In the genomic region with DNA sequence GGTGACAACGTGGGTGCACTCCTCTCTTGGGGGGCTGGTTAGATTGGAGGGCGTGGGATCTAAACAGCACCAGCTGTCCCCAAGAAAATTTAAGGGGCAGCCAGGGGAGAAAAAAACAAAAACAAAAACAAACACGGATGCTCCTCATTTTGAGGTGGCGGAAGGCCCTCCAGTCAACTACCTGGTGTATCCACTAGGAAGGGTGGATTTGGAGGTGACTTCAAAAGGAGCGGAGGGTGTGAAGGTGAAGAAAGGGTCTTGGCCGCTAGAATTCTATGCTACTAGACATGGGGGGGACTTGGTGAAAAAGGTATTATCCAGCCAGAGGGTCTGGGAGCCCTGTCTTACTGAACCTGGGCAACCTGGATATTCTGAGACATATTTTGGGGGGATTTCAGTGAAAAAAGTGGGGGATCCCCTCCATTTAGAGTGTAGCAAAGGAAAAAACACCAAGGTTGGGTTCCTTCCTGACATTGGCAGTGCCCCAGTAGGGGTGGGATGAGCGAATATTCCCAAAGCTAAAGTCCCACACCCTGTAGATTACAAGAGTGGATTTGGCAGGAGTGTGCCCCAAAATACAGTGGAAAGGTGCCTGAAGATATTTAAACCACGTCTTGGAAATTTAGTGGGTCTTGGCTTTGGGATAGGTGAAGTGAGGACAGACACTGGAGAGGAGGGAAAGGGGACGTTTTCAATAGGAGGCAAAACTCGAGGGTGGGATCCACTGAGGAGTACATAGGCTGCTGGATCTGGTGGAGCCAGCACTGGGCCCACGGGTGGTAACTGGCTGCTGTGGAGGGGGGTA, we compare ENCODE assay signal across 11 cellular contexts. TPM values are rescaled to one million over a fixed set of nuclear protein-coding genes. Genes with fewer than 3 reads are reported as not detected.
DNase-seq lines count a peak whose midpoint lies in the region; ATAC-seq, FAIRE-seq and TF ChIP-seq lines count a peak whose summit lies in the region.
"Had no signal": no experiment of that assay in that cellular context is flagged by ENCODE, and none has a peak within 500 bp of the region (broad histone marks: within the 10 kb centered on the region; RNA-seq: fewer than 3 reads in every experiment).

No MANE protein-coding gene starts in this region.

- 59% methylated on average over 11 of the region's 11 CpGs for WGBS in HepG2 (ENCODE audit: low lambda C conversion rate)
- 52% methylated on average over 11 of the region's 11 CpGs for WGBS in right lobe of liver (ENCODE audit: insufficient coverage, low coverage, low lambda C conversion rate, missing lambda C conversion rate)
- WGBS in mesodermal cell (ENCODE audit: insufficient coverage in 2 of 2), 2 experiments, result 39 to 43% methylated on average over 8 to 10 of the region's 11 CpGs

- H3K4me1 Mint-ChIP-seq in brain, result peaks cover 72% of the 10 kb centered on the region

- H4K20me1 ChIP-seq in HepG2 (ENCODE audit: insufficient read depth, low read length), result no peaks in the 10 kb centered on the region

- peaks cover 53% of the 10 kb centered on the region for H3K4me1 ChIP-seq in HepG2 (ENCODE audit: insufficient read depth, low read length)
- peaks cover 0 to 42% (median 12%) of the 10 kb centered on the region in 4 donors for H3K4me1 ChIP-seq in right lobe of liver
- H3K4me1 ChIP-seq in mesodermal cell (ENCODE audit: control insufficient read depth, insufficient read depth, low read length, poor library complexity, severe bottlenecking), result peaks cover 15% of the 10 kb centered on the region
- peaks cover 0 to 43% of the 10 kb centered on the region in 2 donors for H3K4me1 ChIP-seq in uterus

- no TSS peak for BruUV-seq in HepG2 (replicated peaks; lab: Mats Ljungman, UMichigan)

- H3K27ac ChIP-seq in HepG2 (ENCODE audit: extremely low read length, insufficient read depth, low read length) (no peak overlapping the region), right lobe of liver (no peak overlapping the region), mesodermal cell (ENCODE audit: low read depth, low read length, severe bottlenecking) (no peak overlapping the region), uterus (peak overlapping the region; percentile 41 to 64)

- peak overlapping the region; percentile 87 to 98 (median 93) for H3K27ac Mint-ChIP-seq in brain

- TF ChIP-seq CTCF in HepG2 (CRISPR knock-in tag; IDR thresholded peaks at IDR 0.05) (no peak), right lobe of liver (IDR thresholded peaks at IDR 0.05) (no peak), brain (conservative IDR thresholded peaks at IDR 0.05) (no peak), uterus (IDR thresholded peaks at IDR 0.05) (no peak)

- no peaks in the 10 kb centered on the region for H3K36me3 ChIP-seq in HepG2 (replicated peaks in 1 of 2; ENCODE audit: control insufficient read depth in 1 of 2, insufficient read depth in 2 of 2, low read length in 2 of 2)
- no peaks in the 10 kb centered on the region for H3K36me3 ChIP-seq in right lobe of liver
- H3K36me3 ChIP-seq in mesodermal cell (ENCODE audit: control insufficient read depth, insufficient read depth, low read length), result no peaks in the 10 kb centered on the region
- no peaks in the 10 kb centered on the region for H3K36me3 ChIP-seq in uterus

- H3K79me2 ChIP-seq in HepG2 (ENCODE audit: insufficient read depth, low read length), result no peaks in the 10 kb centered on the region

- peak overlapping the region; percentile 91 to 95 (median 91) for H3K4me3 Mint-ChIP-seq in brain

- H3K36me3 Mint-ChIP-seq in brain, result no peaks in the 10 kb centered on the region

- H3K27me3 Mint-ChIP-seq in brain, result peaks cover 44% of the 10 kb centered on the region

- in situ Hi-C loops in HepG2 (cut with HindIII; ENCODE audit: extremely low pct_ligation_motif_present, low pct_unique_long_range_greater_than_20kb), result loop anchor here (5.0 kb wide), 2 partner anchors 38 to 82 kb away; a partner anchor contains a TSS

- intact Hi-C loops in HepG2 (cut with micrococcal nuclease; ENCODE audit: unreplicated experiment), result no loop called here
- intact Hi-C loops in right lobe of liver (cut with DNase I), result loop anchor here in 1 of 2 donors (5.0 kb wide), 1 partner anchor 82 kb away; a partner anchor contains a TSS
- intact Hi-C loops in uterus (cut with DNase I; ENCODE audit: low total_unique reads), result loop anchor here (10.0 kb wide), 1 partner anchor 46 kb away; a partner anchor contains a TSS

- TF ChIP-seq POLR2A in HepG2 (IDR thresholded peaks at IDR 0.05; ENCODE audit: insufficient read depth in 1 of 2, low read depth in 2 of 2, low read length in 2 of 2) (no peak), right lobe of liver (IDR thresholded peaks at IDR 0.05) (no peak), uterus (IDR thresholded peaks at IDR 0.05) (no peak)

- peaks cover 0 to 5% (median 0%) of the 10 kb centered on the region in 5 experiments for H3K9me3 Mint-ChIP-seq in brain

- FAIRE-seq in HepG2 (lab: Jason Lieb, UNC) (no peak), GM19239 (lab: Jason Lieb, UNC) (no peak)

- H3K9ac ChIP-seq in HepG2 (ENCODE audit: insufficient read depth, low read depth, low read length), result peak overlapping the region; percentile 68; the same call in 1 of the 2 replicates

- TF ChIP-seq EP300 in HepG2 (IDR thresholded peaks at IDR 0.05; ENCODE audit: low read depth in 2 of 2, low read length in 2 of 2), result no peak
- no peak for TF ChIP-seq EP300 in HepG2 (CRISPR knock-in tag; IDR thresholded peaks at IDR 0.05; ENCODE audit: borderline replicate concordance)

- peak overlapping the region; percentile 94 for H3K4me2 ChIP-seq in HepG2 (ENCODE audit: low read depth, low read length)

- peak overlapping the region; percentile 60 to 80 (median 73); a peak in 5 of 6 replicates for H3K4me3 ChIP-seq in HepG2 (replicated peaks in 1 of 3; ENCODE audit: insufficient read depth in 1 of 3, low read depth in 2 of 3, low read length in 3 of 3)
- peak overlapping the region in 1 of 3 donors; percentile 24 for H3K4me3 ChIP-seq in right lobe of liver
- peak overlapping the region; percentile 75 for H3K4me3 ChIP-seq in mesodermal cell (ENCODE audit: extremely low read depth, insufficient read depth, low read length, poor library complexity, severe bottlenecking)
- peak overlapping the region in 1 of 2 donors; percentile 16 for H3K4me3 ChIP-seq in uterus

- H2AFZ ChIP-seq in HepG2 (ENCODE audit: low read length), result no peak overlapping the region

- peaks cover 6 to 27% of the 10 kb centered on the region in 2 experiments; a peak in 4 of 5 replicates for H3K27me3 ChIP-seq in HepG2 (ENCODE audit: control insufficient read depth in 1 of 2, insufficient read depth in 2 of 2, low read length in 2 of 2)
- H3K27me3 ChIP-seq in right lobe of liver, result no peaks in the 10 kb centered on the region
- peaks cover 0 to 23% of the 10 kb centered on the region in 2 donors for H3K27me3 ChIP-seq in uterus
- H3K27me3 ChIP-seq: foreskin keratinocyte had no signal

- no peak for TF ChIP-seq RAD21 in HepG2 (CRISPR knock-in tag; IDR thresholded peaks at IDR 0.05)

- ATAC-seq in HepG2 (no peak), right lobe of liver (no peak), HG02840 (IDR thresholded peaks at IDR 0.05; ENCODE audit: low FRiP score, unreplicated experiment) (no peak), HG03097 (IDR thresholded peaks at IDR 0.05; ENCODE audit: low FRiP score, unreplicated experiment) (no peak)
- ATAC-seq: foreskin keratinocyte had no signal

- no peaks in the 10 kb centered on the region for H3K9me3 ChIP-seq in HepG2 (ENCODE audit: low read length)
- no peaks in the 10 kb centered on the region for H3K9me3 ChIP-seq in right lobe of liver
- H3K9me3 ChIP-seq in mesodermal cell (ENCODE audit: control insufficient read depth, low read length), result no peaks in the 10 kb centered on the region
- no peaks in the 10 kb centered on the region for H3K9me3 ChIP-seq in uterus

- DNase-seq in HepG2 (ENCODE audit: low spot score) (no peak), right lobe of liver (no peak), uterus (no peak), GM19239 (ENCODE audit: insufficient read length, low spot score) (no peak)
- DNase-seq: DMS79 treated with DMSO at 0.1 percent for 48 hours, foreskin keratinocyte, NCI-H226 had no signal

- POLR2A ChIA-PET in HepG2 (lab: Yijun Ruan, JAX), result interaction anchor here (1.2 to 2.8 kb wide), 2 partner anchors 35 to 109 kb away, joined by 3 to 21 read pairs; a partner anchor contains a TSS

- CTCF ChIA-PET in HepG2 (lab: Yijun Ruan, JAX; ENCODE audit: low intra/inter-chr PET ratio, low total read pairs), result no interaction called here

RNA-seq across cellular contexts. Expression of a gene that starts 0.5 kb away (rescaled TPM):
- total RNA-seq in HepG2 (2016; rRNA removed; fragmentation: Illumina TruSeq; extraction: Trizol) (0.20 and 0.55 TPM in 2 replicates), right lobe of liver (under 1 TPM in 5 of 6 experiments, not detected in 1; 0.37 to 0.84 (median 0.68) TPM), uterus (10 to 100 TPM in 1 of 4 donors, 1 to 10 TPM in 2, not detected in 1; 2.8 to 17.9 (median 6.2) TPM)
- 0.35 and 0.40 TPM in 2 replicates for total RNA-seq in HepG2 (2016; cell fraction: cytosol; rRNA removed; fragmentation: Illumina TruSeq; extraction: Trizol; ENCODE audit: low read depth)
- 0.22 and 0.37 TPM in 2 replicates for total RNA-seq in HepG2 (2016; cell fraction: insoluble cytoplasmic fraction; rRNA removed; fragmentation: Illumina TruSeq; extraction: Trizol)
- 0.52 and 0.77 TPM in 2 replicates for total RNA-seq in HepG2 (2016; cell fraction: membrane; rRNA removed; fragmentation: Illumina TruSeq; extraction: Trizol)
- total RNA-seq in HepG2 (2016; cell fraction: nucleus; rRNA removed; fragmentation: Illumina TruSeq; extraction: Trizol), result 0.13 and 0.53 TPM in 2 replicates
- polyA plus RNA-seq in HepG2 (2011; rRNA removed) (7.0 and 7.6 TPM in 2 replicates), brain (ENCODE audit: insufficient read depth, low read depth, low replicate concordance) (6.6 TPM)
- polyA plus RNA-seq in HepG2 (2011; cell fraction: cytosol; rRNA removed), result 4.4 and 5.5 TPM in 2 replicates
- 11.9 and 12.6 TPM in 2 replicates for polyA plus RNA-seq in HepG2 (2011; cell fraction: nucleus; rRNA removed)
- polyA plus RNA-seq in HepG2 (2012), result 4.0 and 6.3 TPM in 2 replicates
- polyA plus RNA-seq in HepG2 (2016; cell fraction: cytosol; fragmentation: Illumina TruSeq; extraction: Trizol; ENCODE audit: low read depth), result 0.61 and 0.87 TPM in 2 replicates
- 0.62 and 1.0 TPM in 2 replicates for polyA plus RNA-seq in HepG2 (2016; cell fraction: insoluble cytoplasmic fraction; fragmentation: Illumina TruSeq; extraction: Trizol; ENCODE audit: low read depth)
- 1.2 TPM in 2 replicates for polyA plus RNA-seq in HepG2 (2016; cell fraction: membrane; fragmentation: Illumina TruSeq; extraction: Trizol; ENCODE audit: low read depth)
- polyA plus RNA-seq in HepG2 (2016; cell fraction: nucleus; fragmentation: Illumina TruSeq; extraction: Trizol; ENCODE audit: insufficient read depth, low read depth), result 1.1 and 1.6 TPM in 2 replicates
- 3.3 and 7.7 TPM in 2 replicates for polyA minus RNA-seq in HepG2 (2011; rRNA and poly(A)+ RNA removed; ENCODE audit: low replicate concordance)
- polyA minus RNA-seq in HepG2 (2011; cell fraction: cytosol; rRNA and poly(A)+ RNA removed), result 2.0 and 2.3 TPM in 2 replicates
- polyA minus RNA-seq in HepG2 (2011; cell fraction: nucleus; rRNA and poly(A)+ RNA removed), result 1.1 and 1.2 TPM in 2 replicates
- 10.0 TPM for polyA plus RNA-seq in mesodermal cell (2013, experiment 1 of 2)
- polyA plus RNA-seq in mesodermal cell (2013, experiment 2 of 2), result 6.1 TPM

RNA-seq across cellular contexts. Expression of a gene that starts 3.6 kb away (rescaled TPM):
- total RNA-seq in HepG2 (2016; rRNA removed; fragmentation: Illumina TruSeq; extraction: Trizol) (2.0 and 3.1 TPM in 2 replicates), right lobe of liver (1 to 10 TPM; 2.3 to 8.4 (median 4.0) TPM), uterus (1 to 10 TPM in 2 of 4 donors, under 1 TPM in 1, not detected in 1; 0.29 to 2.8 (median 2.0) TPM)
- 0.10 and 0.18 TPM in 2 replicates for total RNA-seq in HepG2 (2016; cell fraction: cytosol; rRNA removed; fragmentation: Illumina TruSeq; extraction: Trizol; ENCODE audit: low read depth)
- total RNA-seq in HepG2 (2016; cell fraction: insoluble cytoplasmic fraction; rRNA removed; fragmentation: Illumina TruSeq; extraction: Trizol), result 1.7 and 3.1 TPM in 2 replicates
- 0.15 and 0.62 TPM in 2 replicates for total RNA-seq in HepG2 (2016; cell fraction: membrane; rRNA removed; fragmentation: Illumina TruSeq; extraction: Trizol)
- 1.6 and 2.4 TPM in 2 replicates for total RNA-seq in HepG2 (2016; cell fraction: nucleus; rRNA removed; fragmentation: Illumina TruSeq; extraction: Trizol)
- polyA plus RNA-seq in HepG2 (2011; rRNA removed) (1.6 and 2.8 TPM in 2 replicates), brain (ENCODE audit: insufficient read depth, low read depth, low replicate concordance) (2.2 TPM)
- polyA plus RNA-seq in HepG2 (2011; cell fraction: cytosol; rRNA removed), result 1.5 and 2.3 TPM in 2 replicates
- 4.4 and 4.5 TPM in 2 replicates for polyA plus RNA-seq in HepG2 (2011; cell fraction: nucleus; rRNA removed)
- 2.1 and 3.0 TPM in 2 replicates for polyA plus RNA-seq in HepG2 (2012)
- 0.12 and 0.27 TPM in 2 replicates for polyA plus RNA-seq in HepG2 (2016; cell fraction: cytosol; fragmentation: Illumina TruSeq; extraction: Trizol; ENCODE audit: low read depth)
- 1.5 and 1.8 TPM in 2 replicates for polyA plus RNA-seq in HepG2 (2016; cell fraction: insoluble cytoplasmic fraction; fragmentation: Illumina TruSeq; extraction: Trizol; ENCODE audit: low read depth)
- 0.18 and 0.31 TPM in 2 replicates for polyA plus RNA-seq in HepG2 (2016; cell fraction: membrane; fragmentation: Illumina TruSeq; extraction: Trizol; ENCODE audit: low read depth)
- 3.5 and 3.8 TPM in 2 replicates for polyA plus RNA-seq in HepG2 (2016; cell fraction: nucleus; fragmentation: Illumina TruSeq; extraction: Trizol; ENCODE audit: insufficient read depth, low read depth)
- 4.3 and 4.8 TPM in 2 replicates for polyA minus RNA-seq in HepG2 (2011; rRNA and poly(A)+ RNA removed; ENCODE audit: low replicate concordance)
- 2.1 and 2.3 TPM in 2 replicates for polyA minus RNA-seq in HepG2 (2011; cell fraction: cytosol; rRNA and poly(A)+ RNA removed)
- polyA minus RNA-seq in HepG2 (2011; cell fraction: nucleus; rRNA and poly(A)+ RNA removed), result 1.9 and 2.4 TPM in 2 replicates
- polyA plus RNA-seq in mesodermal cell (2013, experiment 1 of 2), result 5.5 TPM
- 4.6 TPM for polyA plus RNA-seq in mesodermal cell (2013, experiment 2 of 2)

RNA-seq across cellular contexts. Expression of a gene that starts 6.0 kb away (rescaled TPM):
- total RNA-seq in HepG2 (2016; rRNA removed; fragmentation: Illumina TruSeq; extraction: Trizol) (3.6 and 5.4 TPM in 2 replicates), right lobe of liver (10 to 100 TPM in 2 of 6 experiments, 1 to 10 TPM in 4; 6.0 to 12.3 (median 8.2) TPM), uterus (10 to 100 TPM in 2 of 4 donors, 1 to 10 TPM in 2; 3.2 to 16.9 (median 10.9) TPM)
- 2.0 and 3.3 TPM in 2 replicates for total RNA-seq in HepG2 (2016; cell fraction: cytosol; rRNA removed; fragmentation: Illumina TruSeq; extraction: Trizol; ENCODE audit: low read depth)
- 3.8 and 6.3 TPM in 2 replicates for total RNA-seq in HepG2 (2016; cell fraction: insoluble cytoplasmic fraction; rRNA removed; fragmentation: Illumina TruSeq; extraction: Trizol)
- 5.4 and 5.7 TPM in 2 replicates for total RNA-seq in HepG2 (2016; cell fraction: membrane; rRNA removed; fragmentation: Illumina TruSeq; extraction: Trizol)
- 4.3 and 6.2 TPM in 2 replicates for total RNA-seq in HepG2 (2016; cell fraction: nucleus; rRNA removed; fragmentation: Illumina TruSeq; extraction: Trizol)
- polyA plus RNA-seq in HepG2 (2011; rRNA removed) (33.7 and 39.6 TPM in 2 replicates), brain (ENCODE audit: insufficient read depth, low read depth, low replicate concordance) (17.7 TPM)
- 31.4 and 33.2 TPM in 2 replicates for polyA plus RNA-seq in HepG2 (2011; cell fraction: cytosol; rRNA removed)
- 39.4 and 43.0 TPM in 2 replicates for polyA plus RNA-seq in HepG2 (2011; cell fraction: nucleus; rRNA removed)
- 19.3 and 22.8 TPM in 2 replicates for polyA plus RNA-seq in HepG2 (2012)
- 4.4 and 6.0 TPM in 2 replicates for polyA plus RNA-seq in HepG2 (2016; cell fraction: cytosol; fragmentation: Illumina TruSeq; extraction: Trizol; ENCODE audit: low read depth)
- 10.0 and 13.6 TPM in 2 replicates for polyA plus RNA-seq in HepG2 (2016; cell fraction: insoluble cytoplasmic fraction; fragmentation: Illumina TruSeq; extraction: Trizol; ENCODE audit: low read depth)
- polyA plus RNA-seq in HepG2 (2016; cell fraction: membrane; fragmentation: Illumina TruSeq; extraction: Trizol; ENCODE audit: low read depth), result 9.9 and 11.0 TPM in 2 replicates
- 23.1 and 25.7 TPM in 2 replicates for polyA plus RNA-seq in HepG2 (2016; cell fraction: nucleus; fragmentation: Illumina TruSeq; extraction: Trizol; ENCODE audit: insufficient read depth, low read depth)
- 2.6 and 35.4 TPM in 2 replicates for polyA minus RNA-seq in HepG2 (2011; rRNA and poly(A)+ RNA removed; ENCODE audit: low replicate concordance)
- 6.4 and 7.2 TPM in 2 replicates for polyA minus RNA-seq in HepG2 (2011; cell fraction: cytosol; rRNA and poly(A)+ RNA removed)
- 9.0 and 9.9 TPM in 2 replicates for polyA minus RNA-seq in HepG2 (2011; cell fraction: nucleus; rRNA and poly(A)+ RNA removed)
- polyA plus RNA-seq in mesodermal cell (2013, experiment 1 of 2), result 10.3 TPM
- polyA plus RNA-seq in mesodermal cell (2013, experiment 2 of 2), result 9.7 TPM

RNA-seq across cellular contexts. Expression of a gene that starts 10.2 kb away (rescaled TPM):
- not detected in 2 replicates for total RNA-seq in HepG2 (2016; rRNA removed; fragmentation: Illumina TruSeq; extraction: Trizol)
- total RNA-seq in HepG2 (2016; cell fraction: cytosol; rRNA removed; fragmentation: Illumina TruSeq; extraction: Trizol; ENCODE audit: low read depth), result not detected in 2 replicates
- not detected in 2 replicates for total RNA-seq in HepG2 (2016; cell fraction: insoluble cytoplasmic fraction; rRNA removed; fragmentation: Illumina TruSeq; extraction: Trizol)
- total RNA-seq in HepG2 (2016; cell fraction: membrane; rRNA removed; fragmentation: Illumina TruSeq; extraction: Trizol), result not detected in 2 replicates
- total RNA-seq in HepG2 (2016; cell fraction: nucleus; rRNA removed; fragmentation: Illumina TruSeq; extraction: Trizol), result not detected in 2 replicates
- polyA plus RNA-seq in HepG2 (2011; rRNA removed), result not detected in 2 replicates
- not detected in 2 replicates for polyA plus RNA-seq in HepG2 (2011; cell fraction: cytosol; rRNA removed)
- not detected in 2 replicates for polyA plus RNA-seq in HepG2 (2011; cell fraction: nucleus; rRNA removed)
- polyA plus RNA-seq in HepG2 (2012), result not detected in 2 replicates
- polyA plus RNA-seq in HepG2 (2016; cell fraction: cytosol; fragmentation: Illumina TruSeq; extraction: Trizol; ENCODE audit: low read depth), result not detected in 2 replicates
- not detected in 2 replicates for polyA plus RNA-seq in HepG2 (2016; cell fraction: insoluble cytoplasmic fraction; fragmentation: Illumina TruSeq; extraction: Trizol; ENCODE audit: low read depth)
- not detected in 2 replicates for polyA plus RNA-seq in HepG2 (2016; cell fraction: membrane; fragmentation: Illumina TruSeq; extraction: Trizol; ENCODE audit: low read depth)
- not detected in 2 replicates for polyA plus RNA-seq in HepG2 (2016; cell fraction: nucleus; fragmentation: Illumina TruSeq; extraction: Trizol; ENCODE audit: insufficient read depth, low read depth)
- polyA minus RNA-seq in HepG2 (2011; rRNA and poly(A)+ RNA removed; ENCODE audit: low replicate concordance), result not detected in 2 replicates
- not detected in 2 replicates for polyA minus RNA-seq in HepG2 (2011; cell fraction: cytosol; rRNA and poly(A)+ RNA removed)
- not detected in 2 replicates for polyA minus RNA-seq in HepG2 (2011; cell fraction: nucleus; rRNA and poly(A)+ RNA removed)
- total RNA-seq in right lobe of liver, result not detected
- not detected for polyA plus RNA-seq in brain (ENCODE audit: insufficient read depth, low read depth, low replicate concordance)
- polyA plus RNA-seq in mesodermal cell (2013, experiment 1 of 2), result not detected
- not detected for polyA plus RNA-seq in mesodermal cell (2013, experiment 2 of 2)
- not detected for total RNA-seq in uterus
- total RNA-seq: foreskin keratinocyte had no signal
- polyA plus RNA-seq: foreskin keratinocyte had no signal

RNA-seq across cellular contexts. Expression of a gene that starts 13.4 kb away (rescaled TPM):
- not detected in 2 replicates for total RNA-seq in HepG2 (2016; rRNA removed; fragmentation: Illumina TruSeq; extraction: Trizol)
- total RNA-seq in HepG2 (2016; cell fraction: cytosol; rRNA removed; fragmentation: Illumina TruSeq; extraction: Trizol; ENCODE audit: low read depth), result not detected in 2 replicates
- total RNA-seq in HepG2 (2016; cell fraction: insoluble cytoplasmic fraction; rRNA removed; fragmentation: Illumina TruSeq; extraction: Trizol), result not detected in 2 replicates
- total RNA-seq in HepG2 (2016; cell fraction: membrane; rRNA removed; fragmentation: Illumina TruSeq; extraction: Trizol), result not detected in 2 replicates
- not detected in 2 replicates for total RNA-seq in HepG2 (2016; cell fraction: nucleus; rRNA removed; fragmentation: Illumina TruSeq; extraction: Trizol)
- polyA plus RNA-seq in HepG2 (2011; rRNA removed), result not detected in 2 replicates
- not detected in 2 replicates for polyA plus RNA-seq in HepG2 (2011; cell fraction: cytosol; rRNA removed)
- not detected in 2 replicates for polyA plus RNA-seq in HepG2 (2011; cell fraction: nucleus; rRNA removed)
- polyA plus RNA-seq in HepG2 (2012), result not detected in 2 replicates
- not detected in 2 replicates for polyA plus RNA-seq in HepG2 (2016; cell fraction: cytosol; fragmentation: Illumina TruSeq; extraction: Trizol; ENCODE audit: low read depth)
- not detected in 2 replicates for polyA plus RNA-seq in HepG2 (2016; cell fraction: insoluble cytoplasmic fraction; fragmentation: Illumina TruSeq; extraction: Trizol; ENCODE audit: low read depth)
- polyA plus RNA-seq in HepG2 (2016; cell fraction: membrane; fragmentation: Illumina TruSeq; extraction: Trizol; ENCODE audit: low read depth), result not detected in 2 replicates
- not detected in 2 replicates for polyA plus RNA-seq in HepG2 (2016; cell fraction: nucleus; fragmentation: Illumina TruSeq; extraction: Trizol; ENCODE audit: insufficient read depth, low read depth)
- not detected in 2 replicates for polyA minus RNA-seq in HepG2 (2011; rRNA and poly(A)+ RNA removed; ENCODE audit: low replicate concordance)
- polyA minus RNA-seq in HepG2 (2011; cell fraction: cytosol; rRNA and poly(A)+ RNA removed), result not detected in 2 replicates
- polyA minus RNA-seq in HepG2 (2011; cell fraction: nucleus; rRNA and poly(A)+ RNA removed), result not detected in 2 replicates
- not detected for total RNA-seq in right lobe of liver
- not detected for polyA plus RNA-seq in brain (ENCODE audit: insufficient read depth, low read depth, low replicate concordance)
- not detected for polyA plus RNA-seq in mesodermal cell (2013, experiment 1 of 2)
- not detected for polyA plus RNA-seq in mesodermal cell (2013, experiment 2 of 2)
- total RNA-seq in uterus, result not detected
- total RNA-seq: foreskin keratinocyte had no signal
- polyA plus RNA-seq: foreskin keratinocyte had no signal

Comparison
In these comparisons a context has a peak if more than half of its experiments do, and no peak if none do; other contexts are left out.
1. H3K27ac ChIP-seq: peak in uterus (2 of 2); none in HepG2 (single experiment), right lobe of liver (0 of 3) and mesodermal cell (single experiment).